ENCODE assay signal across 10 cellular contexts in genomic region chr2:109466674-109467575, GRCh38.
A peak's percentile ranks its signal among the peaks of the same experiment; 100 is the strongest.
DNase-seq lines count a peak whose midpoint lies in the region; ATAC-seq, FAIRE-seq and TF ChIP-seq lines count a peak whose summit lies in the region.
"Had no signal": no experiment of that assay in that cellular context is flagged by ENCODE, and none has a peak within 500 bp of the region (broad histone marks: within the 10 kb centered on the region; RNA-seq: fewer than 3 reads in every experiment).

No MANE protein-coding gene starts in this region.

- no peaks in the 10 kb centered on the region for H3K4me1 Mint-ChIP-seq in activated T-helper 17 cell treated with anti-CD3 and anti-CD28 coated beads, Interleukin-2, amount 50 U/mL, for 72 hours

- no peaks in the 10 kb centered on the region for H3K36me3 Mint-ChIP-seq in activated T-helper 17 cell treated with anti-CD3 and anti-CD28 coated beads, Interleukin-2, amount 50 U/mL, for 72 hours (ENCODE audit: low read depth)
- H3K36me3 Mint-ChIP-seq: activated naive CD4-positive, alpha-beta T cell treated with anti-CD3 and anti-CD28 coated beads, Interleukin-2, amount 50 U/mL, for 72 hours had no signal

- DNase-seq in HTR-8/SVneo (ENCODE audit: insufficient read length, low spot score) (no peak), cardiac fibroblast (ENCODE audit: low read depth in 2 of 2) (peak; percentile 23 to 79), iris pigment epithelial cell (ENCODE audit: low read depth) (peak; percentile 61), suprapubic skin (ENCODE audit: low spot score in 2 of 2) (peak; percentile 32 to 49), hepatocyte (ENCODE audit: low spot score) (no peak)
- no peak for DNase-seq in activated T-cell treated with anti-CD3 and anti-CD28 coated beads, Interleukin-2, amount 50 U/mL, for 1 hour
- DNase-seq: mucosa of descending colon; stimulated activated CD4-positive, alpha-beta T cell treated with anti-CD3 and anti-CD28 coated beads, Interleukin-1b, Interleukin-23, amount 100 ng/mL, for 48 hours had no signal

- no peaks in the 10 kb centered on the region for H3K9me2 ChIP-seq in hepatocyte (replicated peaks; ENCODE audit: insufficient read depth)

- no peaks in the 10 kb centered on the region for H3K36me3 ChIP-seq in suprapubic skin
- no peaks in the 10 kb centered on the region for H3K36me3 ChIP-seq in hepatocyte (replicated peaks; ENCODE audit: insufficient read depth, low read depth)

- no peak overlapping the region for H3K27ac Mint-ChIP-seq in activated T-helper 17 cell treated with anti-CD3 and anti-CD28 coated beads, Interleukin-2, amount 50 U/mL, for 72 hours
- H3K27ac Mint-ChIP-seq: activated naive CD4-positive, alpha-beta T cell treated with anti-CD3 and anti-CD28 coated beads, Interleukin-2, amount 50 U/mL, for 72 hours had no signal

- TF ChIP-seq EP300 in suprapubic skin (IDR thresholded peaks at IDR 0.05): no peak

- peak; percentile 80 for FAIRE-seq in HTR-8/SVneo (lab: Jason Lieb, UNC)

- H3K4me2 ChIP-seq in hepatocyte: no peak overlapping the region

- no peak overlapping the region for H3K27ac ChIP-seq in suprapubic skin
- H3K27ac ChIP-seq in hepatocyte: no peak overlapping the region

- H2AFZ ChIP-seq in hepatocyte: no peak overlapping the region

- no peak for TF ChIP-seq POLR2A in suprapubic skin (IDR thresholded peaks at IDR 0.05)

- H3K4me1 ChIP-seq in suprapubic skin (peaks cover 36% of the 10 kb centered on the region), hepatocyte (ENCODE audit: insufficient read depth) (peaks cover 12% of the 10 kb centered on the region)

- 65% methylated on average over 8 of the region's 8 CpGs for WGBS in suprapubic skin
- WGBS in hepatocyte (ENCODE audit: low lambda C conversion rate, missing lambda C conversion rate): 75% methylated on average over 8 of the region's 8 CpGs

- ATAC-seq in activated T-helper 17 cell treated with anti-CD3 and anti-CD28 coated beads, Interleukin-2, amount 50 U/mL, for 72 hours (replicated peaks): no peak
- ATAC-seq: activated naive CD4-positive, alpha-beta T cell treated with anti-CD3 and anti-CD28 coated beads, Interleukin-2, amount 50 U/mL, for 72 hours; mucosa of descending colon had no signal

- H3K4me3 ChIP-seq in cardiac fibroblast (replicated peaks in 1 of 2; ENCODE audit: low read depth in 2 of 2, low read length in 2 of 2) (no peak overlapping the region), suprapubic skin (no peak overlapping the region), hepatocyte (no peak overlapping the region)
- H3K4me3 ChIP-seq: mucosa of descending colon had no signal

- H4K20me1 ChIP-seq in hepatocyte (ENCODE audit: insufficient read depth, poor library complexity, severe bottlenecking): no peaks in the 10 kb centered on the region

- H3K9me3 Mint-ChIP-seq in activated T-helper 17 cell treated with anti-CD3 and anti-CD28 coated beads, Interleukin-2, amount 50 U/mL, for 72 hours: no peaks in the 10 kb centered on the region

- H3K9me3 ChIP-seq in suprapubic skin (no peaks in the 10 kb centered on the region), hepatocyte (ENCODE audit: low read depth) (no peaks in the 10 kb centered on the region)
- H3K9me3 ChIP-seq: mucosa of descending colon had no signal

- TF ChIP-seq CTCF in cardiac fibroblast (IDR thresholded peaks at IDR 0.05; ENCODE audit: low read depth, low read length): no peak
- TF ChIP-seq CTCF in suprapubic skin (IDR thresholded peaks at IDR 0.05): no peak
- no peak for TF ChIP-seq CTCF in hepatocyte (IDR thresholded peaks at IDR 0.05; ENCODE audit: poor library complexity)

- H3K79me2 ChIP-seq in hepatocyte: no peaks in the 10 kb centered on the region

- peaks cover 3% of the 10 kb centered on the region for H3K27me3 Mint-ChIP-seq in activated T-helper 17 cell treated with anti-CD3 and anti-CD28 coated beads, Interleukin-2, amount 50 U/mL, for 72 hours

- no peak overlapping the region for H3K4me3 Mint-ChIP-seq in activated T-helper 17 cell treated with anti-CD3 and anti-CD28 coated beads, Interleukin-2, amount 50 U/mL, for 72 hours

- H3K27me3 ChIP-seq in suprapubic skin (no peaks in the 10 kb centered on the region), hepatocyte (no peaks in the 10 kb centered on the region)

Comparison
In these comparisons a context has a peak if more than half of its experiments do, and no peak if none do; other contexts are left out.
1. DNase-seq: peak in cardiac fibroblast (2 of 2), iris pigment epithelial cell (single experiment) and suprapubic skin (2 of 2); none in HTR-8/SVneo (single experiment), hepatocyte (single experiment) and activated T-cell treated with anti-CD3 and anti-CD28 coated beads, Interleukin-2, amount 50 U/mL, for 1 hour (single experiment).